Comparison of ENCODE assay signal across 7 cellular contexts in the genomic region with DNA sequence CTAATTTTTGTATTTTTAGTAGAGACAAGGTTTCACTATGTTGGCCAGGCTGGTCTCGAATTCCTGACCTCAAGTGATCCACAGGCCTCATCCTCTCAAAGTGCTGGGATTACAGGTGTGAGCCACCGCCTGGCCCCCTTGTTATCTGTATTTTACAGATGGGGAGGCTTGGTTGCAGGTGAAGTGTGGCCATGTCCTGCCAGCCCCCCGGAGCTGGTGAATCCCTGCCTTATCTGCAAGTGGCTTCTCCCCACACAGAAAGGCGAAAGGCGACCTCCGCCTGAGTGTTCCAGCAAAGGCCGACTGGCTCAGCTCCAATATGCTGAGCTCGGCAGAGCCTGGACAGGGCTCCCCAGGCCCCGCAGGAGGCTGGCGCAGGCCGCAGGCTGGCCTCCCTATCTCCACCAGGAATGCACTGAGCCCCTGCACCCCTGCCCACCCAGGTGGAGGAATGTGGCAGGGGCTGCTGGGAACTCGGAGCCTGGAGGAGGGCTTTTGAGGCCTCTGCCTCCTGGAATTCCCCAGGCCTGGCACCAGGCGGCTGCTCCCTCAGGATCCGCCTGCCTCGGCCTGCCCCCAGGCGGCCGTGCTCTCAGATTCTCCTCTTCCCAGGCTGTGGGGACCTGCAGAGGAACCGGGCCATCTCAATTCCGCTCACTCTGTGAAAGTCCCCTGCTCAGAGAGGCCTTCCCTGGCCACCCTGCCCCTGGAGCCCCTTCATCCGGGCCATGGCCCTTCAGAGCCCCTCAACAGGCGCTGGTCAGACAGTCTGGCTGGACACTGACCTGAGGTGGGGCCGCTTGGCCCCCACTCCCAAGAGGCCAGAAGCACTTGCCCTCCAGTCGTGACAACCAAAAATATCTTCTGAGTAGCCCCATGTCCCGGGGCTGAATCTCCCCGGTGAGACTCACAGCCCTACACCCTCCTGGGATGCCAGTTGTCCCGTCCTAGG. TPM values are rescaled to one million over a fixed set of nuclear protein-coding genes. Genes with fewer than 3 reads are reported as not detected.
DNase-seq lines count a peak whose midpoint lies in the region; ATAC-seq, FAIRE-seq and TF ChIP-seq lines count a peak whose summit lies in the region.

No MANE protein-coding gene starts in this region.

- H3K23me2 ChIP-seq in H1 (ENCODE audit: low read depth, low read length), result no peaks in the 10 kb centered on the region

- H3K14ac ChIP-seq in H1 (ENCODE audit: insufficient read length), result no peak overlapping the region

- H2BK5ac ChIP-seq in H1 (ENCODE audit: low read depth, low read length), result peak overlapping the region; percentile 88

- H3K36me3 ChIP-seq in NT2/D1 (ENCODE audit: insufficient read depth, insufficient read length, low read length), result peaks cover 7% of the 10 kb centered on the region
- no peaks in the 10 kb centered on the region; a peak in 1 of 8 replicates for H3K36me3 ChIP-seq in H1 (ENCODE audit: control insufficient read depth in 2 of 4, insufficient read depth in 4 of 4, low read length in 3 of 4)
- H3K36me3 ChIP-seq in liver (ENCODE audit: control insufficient read depth in 4 of 4, insufficient read depth in 3 of 4, low read depth in 1 of 4, low read length in 3 of 4), result no peaks in the 10 kb centered on the region
- H3K36me3 ChIP-seq in transverse colon, result no peaks in the 10 kb centered on the region

- no peak overlapping the region for H3K4me3 ChIP-seq in NT2/D1 (ENCODE audit: insufficient read length, low read depth)
- H3K4me3 ChIP-seq in H1 (ENCODE audit: extremely low read depth in 1 of 4, insufficient read depth in 2 of 4, low read depth in 3 of 4, low read length in 4 of 4), result no peak overlapping the region
- H3K4me3 ChIP-seq in liver (ENCODE audit: low read depth in 1 of 3, low read length in 3 of 3), result peak overlapping the region in 1 of 3 donors; percentile 35
- no peak overlapping the region for H3K4me3 ChIP-seq in transverse colon

- TF ChIP-seq EP300 in H1 (IDR thresholded peaks at IDR 0.05; ENCODE audit: borderline replicate concordance in 1 of 2, low read depth in 2 of 2, low read length in 2 of 2) (peak in 1 of 2 experiments; percentile 61; a peak in 1 of 3 replicates), transverse colon (IDR thresholded peaks at IDR 0.05; ENCODE audit: low read depth) (no peak)

- H3K56ac ChIP-seq in H1 (replicated peaks; ENCODE audit: insufficient read length, low read depth, low read length), result peak overlapping the region; percentile 5

- H3K79me1 ChIP-seq in H1 (ENCODE audit: low read depth, low read length), result no peaks in the 10 kb centered on the region

- H2BK12ac ChIP-seq in H1 (ENCODE audit: low read depth, low read length), result peak overlapping the region; percentile 90

- H3K9me3 ChIP-seq in NT2/D1 (ENCODE audit: insufficient read depth, low read length) (no peaks in the 10 kb centered on the region; the same call in 1 of the 2 replicates), H1 (ENCODE audit: insufficient read depth in 2 of 2, low read depth in 1 of 2, low read length in 1 of 2) (no peaks in the 10 kb centered on the region), liver (ENCODE audit: control insufficient read depth in 4 of 4, low read length in 3 of 4) (no peaks in the 10 kb centered on the region), transverse colon (no peaks in the 10 kb centered on the region)

- peak overlapping the region; percentile 52 for H3K23ac ChIP-seq in H1 (ENCODE audit: insufficient read length)

- peak; percentile 87 for DNase-seq in NT2/D1 (ENCODE audit: low read depth, low spot score)
- DNase-seq in H1 (ENCODE audit: low read depth in 1 of 2, low spot score in 2 of 2), result peak; percentile 78 to 85
- no peak for DNase-seq in transverse colon
- DNase-seq in middle frontal gyrus (ENCODE audit: extremely low spot score, low spot score), result no peak
- DNase-seq in NCI-H2107 (lab: John Stamatoyannopoulos, UW), result no peak

- intact Hi-C loops in transverse colon (cut with DNase I; ENCODE audit: low total_unique reads), result loop anchor here (2.0 to 5.0 kb wide), 2 partner anchors 34 to 74 kb away; a partner anchor contains a TSS

- ATAC-seq in GM21447 (IDR thresholded peaks at IDR 0.05; ENCODE audit: unreplicated experiment), result no peak

- H4K8ac ChIP-seq in H1 (ENCODE audit: extremely low read depth, insufficient read depth, low read length), result peak overlapping the region; percentile 38; the same call in 1 of the 2 replicates

- peak overlapping the region; percentile 58 for H3K4ac ChIP-seq in H1 (replicated peaks; ENCODE audit: insufficient read length, low read depth, low read length)

- TF ChIP-seq RAD21 in H1 (IDR thresholded peaks at IDR 0.05 in 1 of 2, conservative IDR thresholded peaks at IDR 0.05 in 1 of 2; ENCODE audit: low read depth in 2 of 2, low read length in 2 of 2) (peak; percentile 68 to 77), liver (IDR thresholded peaks at IDR 0.05) (peak; percentile 88 to 89)

- H3K18ac ChIP-seq in H1 (ENCODE audit: extremely low read depth, low read length), result peak overlapping the region; percentile 83

- TF ChIP-seq CTCF in H1 (IDR thresholded peaks at IDR 0.05; ENCODE audit: control extremely low read depth in 1 of 3, insufficient read depth in 1 of 3, low read depth in 1 of 3, low read length in 3 of 3) (peak; percentile 59 to 97 (median 79)), liver (IDR thresholded peaks at IDR 0.05; ENCODE audit: low read depth, low read length, missing input control) (peak; percentile 77), transverse colon (IDR thresholded peaks at IDR 0.05) (peak; percentile 37 to 54 (median 43))

- WGBS in H1 (ENCODE audit: extremely low coverage in 1 of 2, insufficient coverage in 1 of 2, insufficient read length in 1 of 2, insufficient replicate concordance in 2 of 2, low coverage in 1 of 2, low lambda C conversion rate in 2 of 2, missing lambda C conversion rate in 1 of 2), 2 experiments, result 62% methylated on average over 23 of the region's 26 CpGs; no CpG with 5 or more reads in 1 of the 2 experiments
- WGBS in liver, result 39% methylated on average over 26 of the region's 26 CpGs
- WGBS in transverse colon (ENCODE audit: low coverage in 1 of 2), 2 donors, result 47% methylated on average over 26 of the region's 26 CpGs; no CpG with 5 or more reads in 1 of the 2 donors

- CTCF ChIA-PET in H1 (lab: Charles Lee; ENCODE audit: partially characterized antibody), result interaction anchor here (0.6 to 14.1 kb wide), 19 partner anchors 9 to 901 kb away, joined by 3 to 212 read pairs (median 4); a partner anchor contains a TSS

- peak in 1 of 2 experiments; percentile 73; a peak in 2 of 3 replicates for TF ChIP-seq POLR2A in H1 (IDR thresholded peaks at IDR 0.05; ENCODE audit: control extremely low read depth in 1 of 2, low read depth in 2 of 2, low read length in 2 of 2)
- TF ChIP-seq POLR2A in transverse colon (IDR thresholded peaks at IDR 0.05), result no peak

- H4K5ac ChIP-seq in H1 (ENCODE audit: insufficient read length, low read depth, low read length), result peak overlapping the region; percentile 28

- H3K79me2 ChIP-seq in H1 (ENCODE audit: control insufficient read depth in 1 of 2, insufficient read depth in 2 of 2, low read length in 2 of 2), result no peaks in the 10 kb centered on the region

- in situ Hi-C loops in transverse colon (cut with MboI; ENCODE audit: low pct_ligation_motif_present in 1 of 4, low pct_unique_long_range_greater_than_20kb in 1 of 4, low sequenced_read_pairs in 3 of 4), result no loop called here

- 0 out of 4 replicates have a peak overlapping the region, but pooled peaks of 1 of the 2 experiments have one; percentile 29 for H3K4me2 ChIP-seq in H1 (ENCODE audit: insufficient read depth in 1 of 2, low read depth in 2 of 2, low read length in 2 of 2)

- H3K4me1 ChIP-seq in NT2/D1 (ENCODE audit: insufficient read depth, insufficient read length), result peaks cover 29% of the 10 kb centered on the region
- peaks cover 0 to 29% (median 28%) of the 10 kb centered on the region in 4 experiments; a peak in 6 of 7 replicates for H3K4me1 ChIP-seq in H1 (replicated peaks in 1 of 4; ENCODE audit: control insufficient read depth in 3 of 4, insufficient read depth in 4 of 4, low read length in 3 of 4)
- H3K4me1 ChIP-seq in liver (ENCODE audit: control insufficient read depth in 4 of 4, insufficient read depth in 4 of 4, low read length in 3 of 4), result peaks cover 4 to 35% (median 21%) of the 10 kb centered on the region in 4 donors
- H3K4me1 ChIP-seq in transverse colon, result peaks cover 25 to 44% (median 38%) of the 10 kb centered on the region in 4 donors

- no peak overlapping the region for H2AFZ ChIP-seq in H1 (ENCODE audit: low read length)

- H2BK15ac ChIP-seq in H1 (ENCODE audit: low read length), result peak overlapping the region; percentile 72; the same call in 1 of the 2 replicates

- H4K91ac ChIP-seq in H1 (replicated peaks; ENCODE audit: insufficient read length, low read length), result peak overlapping the region; percentile 84

- POLR2A ChIA-PET in H1 (lab: Charles Lee; ENCODE audit: partially characterized antibody), result interaction anchor here (0.8 to 10.7 kb wide), 17 partner anchors 10 to 80 kb away, joined by 3 to 213 read pairs (median 5); a partner anchor contains a TSS

- no peak for FAIRE-seq in H1 (lab: Jason Lieb, UNC)

- H3K9ac ChIP-seq in NT2/D1 (ENCODE audit: insufficient read length, low read depth) (peak overlapping the region; percentile 73), H1 (replicated peaks in 1 of 4; ENCODE audit: extremely low read depth in 1 of 4, low read depth in 3 of 4, low read length in 3 of 4) (peak overlapping the region in 3 of 4 experiments; percentile 4 to 30 (median 20); a peak in 2 of 7 replicates), liver (ENCODE audit: low read depth in 1 of 2, low read length in 2 of 2) (peak overlapping the region in 1 of 2 donors; percentile 53)

- H3K27me3 ChIP-seq in NT2/D1 (ENCODE audit: insufficient read depth, insufficient read length), result no peaks in the 10 kb centered on the region
- no peaks in the 10 kb centered on the region for H3K27me3 ChIP-seq in H1 (replicated peaks in 1 of 4; ENCODE audit: control insufficient read depth in 3 of 4, extremely low read depth in 1 of 4, insufficient read depth in 3 of 4, low read length in 3 of 4)
- H3K27me3 ChIP-seq in liver (ENCODE audit: control insufficient read depth in 4 of 4, insufficient read depth in 4 of 4, low read length in 3 of 4), result no peaks in the 10 kb centered on the region
- H3K27me3 ChIP-seq in transverse colon, result peaks cover 4% of the 10 kb centered on the region

- 0 out of 2 replicates have a peak overlapping the region, but pooled peaks have one; percentile 40 for H2AK5ac ChIP-seq in H1 (ENCODE audit: low read depth, low read length)

- 0 out of 2 replicates have a peak overlapping the region, but pooled peaks have one; percentile 23 for H2BK20ac ChIP-seq in H1 (ENCODE audit: low read length)

- no peaks in the 10 kb centered on the region for H4K20me1 ChIP-seq in H1 (replicated peaks in 1 of 2; ENCODE audit: control insufficient read depth in 1 of 2, insufficient read depth in 2 of 2, low read length in 2 of 2)

- peak overlapping the region; percentile 72 for H2BK120ac ChIP-seq in H1 (replicated peaks; ENCODE audit: low read depth, low read length)

- H3K27ac ChIP-seq in H1 (ENCODE audit: low read depth, low read length), result peak overlapping the region; percentile 71; the same call in 1 of the 2 replicates
- peak overlapping the region; percentile 14 to 64 for H3K27ac ChIP-seq in liver (ENCODE audit: low read depth in 1 of 2, low read length in 2 of 2)
- H3K27ac ChIP-seq in transverse colon, result peak overlapping the region; percentile 61 to 88 (median 77)

RNA-seq across cellular contexts. Expression of a gene that starts 9.3 kb away (rescaled TPM):
- total RNA-seq in H1 (2021; fragmentation: NEBNext Ultra II Directional; extraction: Animal tissue kit (Norgen Biotek cat#: 25700)), result 210 and 225 TPM in 2 replicates
- polyA plus RNA-seq in H1 (2011; rRNA removed) (34.4 and 90.7 TPM in 2 replicates), liver (10 to 100 TPM; 13.4 to 13.9 TPM)
- polyA plus RNA-seq in H1 (2011; cell fraction: cytosol; rRNA removed), result 57.6 TPM
- 648 TPM for polyA plus RNA-seq in H1 (2011; cell fraction: nucleus; rRNA removed)
- polyA plus RNA-seq in H1 (2012, experiment 1 of 2), result 136 to 235 TPM (median 223 TPM) in 4 replicates
- polyA plus RNA-seq in H1 (2012, experiment 2 of 2), result 130 TPM
- 107 TPM for polyA plus RNA-seq in H1 (2013, experiment 1 of 2)
- polyA plus RNA-seq in H1 (2013, experiment 2 of 2), result 82.4 TPM
- polyA minus RNA-seq in H1 (2011; rRNA and poly(A)+ RNA removed), result 24.2 and 31.4 TPM in 2 replicates
- 70.1 TPM for polyA minus RNA-seq in H1 (2011; cell fraction: cytosol; rRNA and poly(A)+ RNA removed)
- 212 TPM for polyA minus RNA-seq in H1 (2011; cell fraction: nucleus; rRNA and poly(A)+ RNA removed)
- total RNA-seq in liver (10 to 100 TPM in 1 of 2 donors, 1 to 10 TPM in 1; 3.6 to 40.2 TPM), transverse colon (100 to 1,000 TPM in 2 of 4 donors, 10 to 100 TPM in 2; 33.2 to 269 (median 91.3) TPM)

RNA-seq across cellular contexts. Expression of a gene that starts 10.5 kb away (rescaled TPM):
- 1,787 and 1,829 TPM in 2 replicates for total RNA-seq in H1 (2021; fragmentation: NEBNext Ultra II Directional; extraction: Animal tissue kit (Norgen Biotek cat#: 25700))
- 7,219 and 8,331 TPM in 2 replicates for polyA plus RNA-seq in H1 (2011; rRNA removed)
- 7,720 TPM for polyA plus RNA-seq in H1 (2011; cell fraction: cytosol; rRNA removed)
- 4,705 TPM for polyA plus RNA-seq in H1 (2011; cell fraction: nucleus; rRNA removed)
- 4,429 to 5,604 TPM (median 4,871 TPM) in 4 replicates for polyA plus RNA-seq in H1 (2012, experiment 1 of 2)
- 4,124 TPM for polyA plus RNA-seq in H1 (2012, experiment 2 of 2)
- 4,907 TPM for polyA plus RNA-seq in H1 (2013, experiment 1 of 2)
- 4,204 TPM for polyA plus RNA-seq in H1 (2013, experiment 2 of 2)
- 654 and 663 TPM in 2 replicates for polyA minus RNA-seq in H1 (2011; rRNA and poly(A)+ RNA removed)
- 718 TPM for polyA minus RNA-seq in H1 (2011; cell fraction: cytosol; rRNA and poly(A)+ RNA removed)
- 1,108 TPM for polyA minus RNA-seq in H1 (2011; cell fraction: nucleus; rRNA and poly(A)+ RNA removed)
- 100 to 1,000 TPM; 378 to 499 TPM for total RNA-seq in liver
- polyA plus RNA-seq in liver, result 1,000 to 10,000 TPM in 1 of 2 donors, 100 to 1,000 TPM in 1; 278 to 1,588 TPM
- 1,000 to 10,000 TPM in 3 of 4 donors, 100 to 1,000 TPM in 1; 585 to 2,728 (median 1,375) TPM for total RNA-seq in transverse colon

RNA-seq across cellular contexts. Expression of a gene that starts 30.7 kb away (rescaled TPM):
- total RNA-seq in H1 (2021; fragmentation: NEBNext Ultra II Directional; extraction: Animal tissue kit (Norgen Biotek cat#: 25700)), result 8.0 TPM in 2 replicates
- polyA plus RNA-seq in H1 (2011; rRNA removed) (8.8 and 10.5 TPM in 2 replicates), liver (1 to 10 TPM in 1 of 2 donors, under 1 TPM in 1; 0.92 to 2.0 TPM)
- polyA plus RNA-seq in H1 (2011; cell fraction: cytosol; rRNA removed), result 6.5 TPM
- polyA plus RNA-seq in H1 (2011; cell fraction: nucleus; rRNA removed), result 9.7 TPM
- 8.2 to 10.9 TPM (median 9.6 TPM) in 4 replicates for polyA plus RNA-seq in H1 (2012, experiment 1 of 2)
- 7.4 TPM for polyA plus RNA-seq in H1 (2012, experiment 2 of 2)
- polyA plus RNA-seq in H1 (2013, experiment 1 of 2), result 5.3 TPM
- polyA plus RNA-seq in H1 (2013, experiment 2 of 2), result 5.6 TPM
- polyA minus RNA-seq in H1 (2011; rRNA and poly(A)+ RNA removed), result 5.2 and 5.7 TPM in 2 replicates
- 7.8 TPM for polyA minus RNA-seq in H1 (2011; cell fraction: cytosol; rRNA and poly(A)+ RNA removed)
- 4.3 TPM for polyA minus RNA-seq in H1 (2011; cell fraction: nucleus; rRNA and poly(A)+ RNA removed)
- total RNA-seq in liver (1 to 10 TPM; 2.0 to 3.2 TPM), transverse colon (10 to 100 TPM in 1 of 4 donors, 1 to 10 TPM in 3; 3.7 to 10.1 (median 8.5) TPM)

RNA-seq across cellular contexts. Expression of a gene that starts 51.0 kb away (rescaled TPM):
- 0.43 and 0.59 TPM in 2 replicates for total RNA-seq in H1 (2021; fragmentation: NEBNext Ultra II Directional; extraction: Animal tissue kit (Norgen Biotek cat#: 25700))
- polyA plus RNA-seq in H1 (2011; rRNA removed) (0.48 and 0.88 TPM in 2 replicates), liver (not detected)
- polyA plus RNA-seq in H1 (2011; cell fraction: cytosol; rRNA removed), result 0.75 TPM
- 1.4 TPM for polyA plus RNA-seq in H1 (2011; cell fraction: nucleus; rRNA removed)
- 0.55 to 1.1 TPM (median 0.65 TPM) in 4 replicates for polyA plus RNA-seq in H1 (2012, experiment 1 of 2)
- 0.46 TPM for polyA plus RNA-seq in H1 (2012, experiment 2 of 2)
- polyA plus RNA-seq in H1 (2013, experiment 1 of 2), result 0.71 TPM
- 0.63 TPM for polyA plus RNA-seq in H1 (2013, experiment 2 of 2)
- 0.09 and 0.20 TPM in 2 replicates for polyA minus RNA-seq in H1 (2011; rRNA and poly(A)+ RNA removed)
- polyA minus RNA-seq in H1 (2011; cell fraction: cytosol; rRNA and poly(A)+ RNA removed), result 1.4 TPM
- polyA minus RNA-seq in H1 (2011; cell fraction: nucleus; rRNA and poly(A)+ RNA removed), result 1.9 TPM
- total RNA-seq in liver (under 1 TPM; under 0.01 to 0.14 TPM), transverse colon (1 to 10 TPM in 3 of 4 donors, under 1 TPM in 1; 0.75 to 9.4 (median 4.3) TPM)

Comparison
In these comparisons a context has a peak if more than half of its experiments do, and no peak if none do; other contexts are left out.
1. DNase-seq: peak in NT2/D1 (single experiment) and H1 (2 of 2); none in transverse colon (single experiment), middle frontal gyrus (single experiment) and NCI-H2107 (single experiment).
2. Peak in every context shown above with its lines, with median percentiles within 50 percentile points of each other: H3K27ac ChIP-seq and CTCF ChIP-seq.